In genomic region chr9:32783168-32783891, GRCh38 we compare ENCODE assay signal across 11 cellular contexts. TPM values are rescaled to one million over a fixed set of nuclear protein-coding genes. Genes with fewer than 3 reads are reported as not detected.
DNase-seq lines count a peak whose midpoint lies in the region; ATAC-seq and TF ChIP-seq lines count a peak whose summit lies in the region.
"Had no signal": no experiment of that assay in that cellular context is flagged by ENCODE, and none has a peak within 500 bp of the region (broad histone marks: within the 10 kb centered on the region; RNA-seq: fewer than 3 reads in every experiment).

Gene TMEM215, plus strand, starts transcription at chr9:32783540. Its CDS starts 644 bp downstream, at chr9:32784184.

- TF ChIP-seq CTCF in GM23338 (conservative IDR thresholded peaks at IDR 0.05; ENCODE audit: low read depth in 2 of 2) (peak in 1 of 2 experiments; percentile 43; a peak in 2 of 4 replicates), osteocyte (IDR thresholded peaks at IDR 0.05) (no peak)

- H3K4me3 ChIP-seq in GM23338 = peak within 1 kb of the TSS; percentile 94

- peaks cover 4% of the 10 kb centered on the region; the same call in 1 of the 2 replicates for H4K20me1 ChIP-seq in GM23338 (replicated peaks; ENCODE audit: insufficient read depth)

- peak; percentile 89 for ATAC-seq in GM23338
- no peak for ATAC-seq in activated CD4-positive, CD25-positive, alpha-beta regulatory T cell treated with anti-CD3 and anti-CD28 coated beads, Interleukin-2, amount 50 U/mL, for 24 hours

- H3F3A ChIP-seq in GM23338 (replicated peaks; ENCODE audit: low read depth) = no peaks in the 10 kb centered on the region

- no peaks in the 10 kb centered on the region for H3K36me3 Mint-ChIP-seq in GM23338 (ENCODE audit: low read depth)
- no peaks in the 10 kb centered on the region for H3K36me3 Mint-ChIP-seq in osteocyte (ENCODE audit: unreplicated experiment)
- H3K36me3 Mint-ChIP-seq in activated CD4-positive, alpha-beta memory T cell treated with anti-CD3 and anti-CD28 coated beads, Interleukin-2, amount 10 ng/mL, durations not matched to agents 7 days and 5 days (ENCODE audit: low read depth) = no peaks in the 10 kb centered on the region
- H3K36me3 Mint-ChIP-seq: activated naive CD4-positive, alpha-beta T cell treated with anti-CD3 and anti-CD28 coated beads, Interleukin-2, amount 50 U/mL, for 24 hours had no signal

- H3K9me3 Mint-ChIP-seq in GM23338 (no peaks in the 10 kb centered on the region), osteocyte (ENCODE audit: unreplicated experiment) (no peaks in the 10 kb centered on the region)
- no peaks in the 10 kb centered on the region for H3K9me3 Mint-ChIP-seq in activated CD4-positive, alpha-beta memory T cell treated with anti-CD3 and anti-CD28 coated beads, Interleukin-2, amount 10 ng/mL, durations not matched to agents 7 days and 5 days
- H3K9me3 Mint-ChIP-seq: activated naive CD4-positive, alpha-beta T cell treated with anti-CD3 and anti-CD28 coated beads, Interleukin-2, amount 50 U/mL, for 24 hours had no signal

- DNase-seq in GM23338 (ENCODE audit: low spot score) (peak; percentile 86), NCI-H526 treated with DMSO at 0.1 percent for 48 hours (lab: John Stamatoyannopoulos, UW) (peak; percentile 36), erythroblast (lab: John Stamatoyannopoulos, UW) (peak; percentile 7 to 11), osteocyte (ENCODE audit: extremely low spot score, unreplicated experiment) (peak; percentile 85), NCI-H1436 treated with DMSO at 0.1 percent for 48 hours (lab: John Stamatoyannopoulos, UW) (no peak)
- DNase-seq in activated effector memory CD4-positive, alpha-beta T cell treated with anti-CD3 and anti-CD28 coated beads, Interleukin-2, amount 50 U/mL, for 16 hours = no peak
- DNase-seq in activated CD4-positive, alpha-beta memory T cell treated with anti-CD3 and anti-CD28 coated beads, Interleukin-2, amount 10 ng/mL, durations not matched to agents 7 days and 5 days = no peak
- DNase-seq: DND-41 had no signal

- peaks cover 69% of the 10 kb centered on the region for H3K27me3 ChIP-seq in GM23338 (ENCODE audit: insufficient read depth)

- H3K4me3 Mint-ChIP-seq in GM23338 = peak within 1 kb of the TSS; percentile 81
- H3K4me3 Mint-ChIP-seq in osteocyte (ENCODE audit: unreplicated experiment) = peak within 1 kb of the TSS; percentile 4
- H3K4me3 Mint-ChIP-seq in activated CD4-positive, alpha-beta memory T cell treated with anti-CD3 and anti-CD28 coated beads, Interleukin-2, amount 10 ng/mL, durations not matched to agents 7 days and 5 days = no peak within 1 kb of the TSS
- H3K4me3 Mint-ChIP-seq: activated naive CD4-positive, alpha-beta T cell treated with anti-CD3 and anti-CD28 coated beads, Interleukin-2, amount 50 U/mL, for 24 hours had no signal

- POLR2A ChIA-PET in activated CD4-positive, alpha-beta memory T cell treated with anti-CD3 and anti-CD28 coated beads, Interleukin-2, amount 10 ng/mL, durations not matched to agents 7 days and 5 days (lab: Charles Lee) = no interaction called here

- H3K27ac ChIP-seq in GM23338 (ENCODE audit: low read depth) = no peak within 1 kb of the TSS

- H3K4me1 ChIP-seq in GM23338 (ENCODE audit: insufficient read depth) = 0 out of 2 replicates have a peak, but pooled peaks cover 3% of the 10 kb centered on the region

- peaks cover 7% of the 10 kb centered on the region for H3K4me1 Mint-ChIP-seq in GM23338
- H3K4me1 Mint-ChIP-seq in osteocyte (ENCODE audit: unreplicated experiment) = no peaks in the 10 kb centered on the region
- no peaks in the 10 kb centered on the region for H3K4me1 Mint-ChIP-seq in activated CD4-positive, alpha-beta memory T cell treated with anti-CD3 and anti-CD28 coated beads, Interleukin-2, amount 10 ng/mL, durations not matched to agents 7 days and 5 days
- H3K4me1 Mint-ChIP-seq: activated naive CD4-positive, alpha-beta T cell treated with anti-CD3 and anti-CD28 coated beads, Interleukin-2, amount 50 U/mL, for 24 hours had no signal

- H3K27ac Mint-ChIP-seq in GM23338 = no peak within 1 kb of the TSS
- H3K27ac Mint-ChIP-seq in osteocyte (ENCODE audit: unreplicated experiment) = no peak within 1 kb of the TSS
- H3K27ac Mint-ChIP-seq in activated CD4-positive, alpha-beta memory T cell treated with anti-CD3 and anti-CD28 coated beads, Interleukin-2, amount 10 ng/mL, durations not matched to agents 7 days and 5 days = no peak within 1 kb of the TSS
- H3K27ac Mint-ChIP-seq: activated naive CD4-positive, alpha-beta T cell treated with anti-CD3 and anti-CD28 coated beads, Interleukin-2, amount 50 U/mL, for 24 hours had no signal

- CTCF ChIA-PET in activated CD4-positive, alpha-beta memory T cell treated with anti-CD3 and anti-CD28 coated beads, Interleukin-2, amount 10 ng/mL, durations not matched to agents 7 days and 5 days (lab: Charles Lee) = interaction anchor here (0.5 kb wide), 1 partner anchor 45 kb away, joined by 5 read pairs; no protein-coding TSS in a partner anchor

- H2AFZ ChIP-seq in GM23338 = peak within 1 kb of the TSS; percentile 99

- H3K27me3 Mint-ChIP-seq in GM23338 (ENCODE audit: insufficient read depth, low read depth, poor library complexity) (peaks cover 41% of the 10 kb centered on the region), osteocyte (ENCODE audit: unreplicated experiment) (peaks cover 75% of the 10 kb centered on the region)
- H3K27me3 Mint-ChIP-seq in activated CD4-positive, alpha-beta memory T cell treated with anti-CD3 and anti-CD28 coated beads, Interleukin-2, amount 10 ng/mL, durations not matched to agents 7 days and 5 days = peaks cover 40% of the 10 kb centered on the region

- no peaks in the 10 kb centered on the region for H3K36me3 ChIP-seq in GM23338 (ENCODE audit: insufficient read depth)

- H3K79me2 ChIP-seq in GM23338 (replicated peaks; ENCODE audit: insufficient read depth) = no peaks in the 10 kb centered on the region

- peak within 1 kb of the TSS; percentile 95 for H3K4me2 ChIP-seq in GM23338

- TF ChIP-seq POLR2A in erythroblast (IDR thresholded peaks at IDR 0.05; ENCODE audit: low read length) = no peak

- 0 out of 2 replicates have a peak, but pooled peaks cover 4% of the 10 kb centered on the region for H3K9me2 ChIP-seq in GM23338 (ENCODE audit: insufficient read depth)

TF ChIP-seq in GM23338, 12 proteins besides CTCF, POLR2A, EP300 and RAD21:
- TF ChIP-seq POLR2AphosphoS5 (IDR thresholded peaks at IDR 0.05; ENCODE audit: low read depth) = peak; percentile 35; the same call in 1 of the 2 replicates
- no peak for TF ChIP-seq STAT1 (IDR thresholded peaks at IDR 0.05; ENCODE audit: unreplicated experiment)

RNA-seq across cellular contexts. Expression of gene TMEM215, which starts in this region (rescaled TPM):
- 1.2 and 1.3 TPM in 2 replicates for total RNA-seq in GM23338 (2014; rRNA removed; shearing (Covaris generic))
- 0.71 and 0.79 TPM in 2 replicates for polyA plus RNA-seq in GM23338 (2016; fragmentation: Nextera tagmentation; extraction: Ambion mirVana)
- total RNA-seq in osteocyte = not detected in 2 replicates
- not detected for total RNA-seq in activated CD4-positive, alpha-beta memory T cell treated with anti-CD3 and anti-CD28 coated beads, Interleukin-2, amount 10 ng/mL, durations not matched to agents 7 days and 5 days
- total RNA-seq: HT1080 had no signal

Comparison
In these comparisons a context has a peak if more than half of its experiments do, and no peak if none do; other contexts are left out.
1. Peak in DNase-seq in osteocyte; RNA of the gene not detected or under 1 TPM.
2. DNase-seq: peak in GM23338 (single experiment), NCI-H526 treated with DMSO at 0.1 percent for 48 hours (single experiment) and erythroblast (2 of 2); none in NCI-H1436 treated with DMSO at 0.1 percent for 48 hours (single experiment), activated effector memory CD4-positive, alpha-beta T cell treated with anti-CD3 and anti-CD28 coated beads, Interleukin-2, amount 50 U/mL, for 16 hours (single experiment) and activated CD4-positive, alpha-beta memory T cell treated with anti-CD3 and anti-CD28 coated beads, Interleukin-2, amount 10 ng/mL, durations not matched to agents 7 days and 5 days (single experiment).